In the genomic region with DNA sequence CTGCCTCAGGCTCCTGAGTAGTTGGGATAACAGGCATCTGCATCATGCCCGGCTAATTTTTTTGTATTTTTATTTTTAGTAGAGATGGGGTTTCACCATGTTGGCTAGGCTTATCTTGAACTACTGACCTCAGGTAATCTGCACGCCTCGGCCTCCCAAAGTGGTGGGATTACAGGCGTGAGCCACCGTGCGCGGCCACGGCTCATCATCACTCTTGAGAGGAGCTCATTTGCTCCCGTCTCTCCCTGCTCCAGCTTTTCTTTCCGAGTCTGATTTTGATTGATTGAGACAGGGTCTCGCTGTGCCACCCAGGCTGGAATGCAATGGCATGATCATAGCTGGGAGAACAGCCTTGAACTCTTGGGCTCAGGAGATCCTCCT, we compare ENCODE assay signal across 17 cellular contexts. TPM values are rescaled to one million over a fixed set of nuclear protein-coding genes. Genes with fewer than 3 reads are reported as not detected.
DNase-seq lines count a peak whose midpoint lies in the region; ATAC-seq and TF ChIP-seq lines count a peak whose summit lies in the region.
"Had no signal": no experiment of that assay in that cellular context is flagged by ENCODE, and none has a peak within 500 bp of the region (broad histone marks: within the 10 kb centered on the region; RNA-seq: fewer than 3 reads in every experiment).

No MANE protein-coding gene starts in this region.

- TF ChIP-seq CTCF in RWPE1 (conservative IDR thresholded peaks at IDR 0.05; ENCODE audit: low read depth) (no peak), glutamatergic neuron (IDR thresholded peaks at IDR 0.05; ENCODE audit: partially characterized antibody, unreplicated experiment) (no peak), spleen (IDR thresholded peaks at IDR 0.05 in 8 of 11, conservative IDR thresholded peaks at IDR 0.05 in 3 of 11) (no peak), mucosa of descending colon (IDR thresholded peaks at IDR 0.05) (no peak)

- no peak overlapping the region for H3K4me3 Mint-ChIP-seq in activated T-cell treated with anti-CD3 and anti-CD28 coated beads, Interleukin-2, amount 50 U/mL, for 24 hours
- H3K4me3 Mint-ChIP-seq in glutamatergic neuron (ENCODE audit: unreplicated experiment), result no peak overlapping the region
- H3K4me3 Mint-ChIP-seq: brain had no signal

- DNase-seq in activated T-cell treated with anti-CD3 and anti-CD28 coated beads, Interleukin-2, amount 50 U/mL, for 24 hours, result no peak
- DNase-seq in activated T-cell treated with anti-CD3 and anti-CD28 coated beads for 4 hours (no peak), RWPE1 (ENCODE audit: low spot score) (no peak), glutamatergic neuron (no peak), spleen (no peak), NCI-H510A (lab: John Stamatoyannopoulos, UW) (no peak), mucosa of descending colon (no peak)
- DNase-seq: activated CD4-positive, alpha-beta T cell treated with anti-CD3 and anti-CD28 coated beads, Interleukin-2, amount 50 U/mL, for 1 hour; activated effector memory CD4-positive, alpha-beta T cell treated with anti-CD3 and anti-CD28 coated beads, Interleukin-2, amount 50 U/mL, for 16 hours; NCI-H1092 treated with DMSO at 0.1 percent for 48 hours; NK-92 treated with Interleukin-12 subunit alpha and Interleukin-12 subunit beta, amount 100 ng/mL, for 24 hours; nucleus accumbens; SHP77 treated with DMSO at 0.1 percent for 48 hours had no signal

- no peaks in the 10 kb centered on the region for H3K27me3 ChIP-seq in spleen (replicated peaks in 1 of 7)

- no peak for TF ChIP-seq POLR2A in spleen (IDR thresholded peaks at IDR 0.05)

- no peak overlapping the region for H3K4me3 ChIP-seq in spleen
- no peak overlapping the region for H3K4me3 ChIP-seq in mucosa of descending colon
- H3K4me3 ChIP-seq: skin epidermis had no signal

- CTCF ChIA-PET in RWPE1 (lab: Yijun Ruan, JAX), result interaction anchor here (0.7 to 1.7 kb wide), 3 partner anchors 23 to 140 kb away, joined by 4 to 11 read pairs (median 5); no protein-coding TSS in a partner anchor

- WGBS in spleen, 5 donors, result 91 to 99% (median 93%) methylated on average over 11 of the region's 11 CpGs

- H3K36me3 ChIP-seq in spleen (peaks cover 0 to 56% (median 27%) of the 10 kb centered on the region in 6 donors), mucosa of descending colon (ENCODE audit: low read depth) (no peaks in the 10 kb centered on the region)

- no peaks in the 10 kb centered on the region for H3K9me3 ChIP-seq in spleen
- H3K9me3 ChIP-seq in mucosa of descending colon, result no peaks in the 10 kb centered on the region
- H3K9me3 ChIP-seq: Caco-2 had no signal

- peaks cover 78% of the 10 kb centered on the region for H3K4me1 Mint-ChIP-seq in activated T-cell treated with anti-CD3 and anti-CD28 coated beads, Interleukin-2, amount 50 U/mL, for 24 hours (ENCODE audit: low read depth)
- peaks cover 35% of the 10 kb centered on the region for H3K4me1 Mint-ChIP-seq in glutamatergic neuron (ENCODE audit: low read depth, unreplicated experiment)

- intact Hi-C loops in spleen (cut with DNase I; ENCODE audit: low total_unique reads), result no loop called here
- intact Hi-C loops in mucosa of descending colon (cut with DNase I, micrococcal nuclease), result no loop called here

- no peaks in the 10 kb centered on the region for H3K9me3 Mint-ChIP-seq in activated T-cell treated with anti-CD3 and anti-CD28 coated beads, Interleukin-2, amount 50 U/mL, for 24 hours
- peaks cover 13% of the 10 kb centered on the region for H3K9me3 Mint-ChIP-seq in glutamatergic neuron (ENCODE audit: unreplicated experiment)
- H3K9me3 Mint-ChIP-seq: brain had no signal

- POLR2A ChIA-PET in RWPE1 (lab: Yijun Ruan, JAX; ENCODE audit: low non-redundant PET), result no interaction called here

- H3K4me1 ChIP-seq in spleen (peaks cover 54 to 92% (median 71%) of the 10 kb centered on the region in 6 donors), mucosa of descending colon (ENCODE audit: low read depth) (peaks cover 11% of the 10 kb centered on the region)

- H3K27ac ChIP-seq in RWPE1, result peak overlapping the region; percentile 66
- H3K27ac ChIP-seq in spleen, result peak overlapping the region in 5 of 8 donors; percentile 90 to 99 (median 97)

- peaks cover 91% of the 10 kb centered on the region for H3K36me3 Mint-ChIP-seq in activated T-cell treated with anti-CD3 and anti-CD28 coated beads, Interleukin-2, amount 50 U/mL, for 24 hours (ENCODE audit: low read depth)
- H3K36me3 Mint-ChIP-seq in glutamatergic neuron (ENCODE audit: unreplicated experiment), result no peaks in the 10 kb centered on the region

- H3K27me3 Mint-ChIP-seq in activated T-cell treated with anti-CD3 and anti-CD28 coated beads, Interleukin-2, amount 50 U/mL, for 24 hours, result no peaks in the 10 kb centered on the region
- H3K27me3 Mint-ChIP-seq in glutamatergic neuron (ENCODE audit: unreplicated experiment), result peaks cover 9% of the 10 kb centered on the region
- H3K27me3 Mint-ChIP-seq: brain had no signal

- H3K27ac Mint-ChIP-seq in activated T-cell treated with anti-CD3 and anti-CD28 coated beads, Interleukin-2, amount 50 U/mL, for 24 hours, result peak overlapping the region; percentile 100
- H3K27ac Mint-ChIP-seq in glutamatergic neuron (ENCODE audit: unreplicated experiment), result peak overlapping the region; percentile 97

- ATAC-seq in mucosa of descending colon, result no peak
- no peak for ATAC-seq in HG02642 (IDR thresholded peaks at IDR 0.05; ENCODE audit: poor library complexity, unreplicated experiment)

RNA-seq across cellular contexts. Expression of gene PGS1, which starts 12.6 kb away (rescaled TPM):
- 50.2 TPM for total RNA-seq in glutamatergic neuron (ENCODE audit: unreplicated experiment)
- total RNA-seq in spleen, result 100 to 1,000 TPM in 6 of 7 donors, 10 to 100 TPM in 1; 60.1 to 217 (median 112) TPM
- 10 to 100 TPM; 20.0 to 34.7 (median 20.5) TPM for polyA plus RNA-seq in spleen
- total RNA-seq in mucosa of descending colon, result 10 to 100 TPM; 36.2 to 54.3 (median 48.8) TPM

RNA-seq across cellular contexts. Expression of gene SOCS3, which starts 31.2 kb away (rescaled TPM):
- 3.1 TPM for total RNA-seq in glutamatergic neuron (ENCODE audit: unreplicated experiment)
- 100 to 1,000 TPM in 4 of 7 donors, 10 to 100 TPM in 3; 21.4 to 164 (median 103) TPM for total RNA-seq in spleen
- polyA plus RNA-seq in spleen, result 10 to 100 TPM; 10.7 to 22.2 (median 12.2) TPM
- total RNA-seq in mucosa of descending colon, result 10 to 100 TPM; 21.9 to 41.3 (median 23.2) TPM
